In genomic region chr6:130148181-130148580, GRCh38 we compare ENCODE assay signal across 1 cellular context.
TF ChIP-seq lines count a peak whose summit lies in the region.

No MANE protein-coding gene starts in this region.

TF ChIP-seq in HCT116, 20 proteins besides CTCF, POLR2A, EP300 and RAD21 (continued from another document):
- TF ChIP-seq FOSL1 (IDR thresholded peaks at IDR 0.05; ENCODE audit: low read depth): no peak
- no peak for TF ChIP-seq ATF3 (IDR thresholded peaks at IDR 0.05)
